In the genomic region with DNA sequence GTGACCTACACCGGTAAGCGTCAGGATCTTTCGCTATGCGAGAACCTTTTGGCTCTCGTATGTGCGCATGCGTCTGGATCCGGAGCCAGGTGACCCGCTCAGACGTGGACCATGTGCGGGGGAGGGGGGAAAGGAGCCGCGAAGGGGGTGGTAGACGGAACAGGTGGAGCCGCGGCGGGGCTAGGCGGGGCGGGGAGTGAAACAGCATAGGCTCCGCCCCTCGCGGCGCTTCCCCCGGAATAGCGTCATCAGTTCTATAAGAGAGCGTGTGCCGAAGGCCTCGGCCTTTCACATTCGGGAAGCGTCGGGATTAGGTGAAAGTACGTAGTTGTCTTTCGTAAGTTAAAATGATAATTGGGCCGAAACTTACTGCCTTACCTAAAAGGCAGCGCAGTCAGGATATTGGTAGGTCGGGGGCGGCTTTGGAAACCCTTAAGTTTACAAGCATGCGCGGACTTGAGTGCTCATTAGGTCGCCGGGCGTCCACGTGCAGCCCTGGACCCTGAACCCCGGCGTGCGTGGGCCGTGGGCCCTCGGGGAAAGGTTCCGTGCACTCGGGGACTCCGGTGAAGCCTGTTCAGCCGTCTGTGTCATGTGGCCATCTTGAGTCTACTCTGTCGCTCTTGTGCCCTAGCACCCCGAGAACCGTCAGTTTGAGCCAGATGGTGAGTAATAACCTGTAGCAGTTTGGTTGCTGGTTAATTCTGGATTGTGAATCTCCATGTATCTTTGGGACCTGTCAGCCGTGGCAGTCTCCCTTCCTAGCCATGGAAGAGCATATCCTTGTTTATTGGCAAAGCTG, we compare ENCODE assay signal across 8 cellular contexts.
DNase-seq lines count a peak whose midpoint lies in the region; ATAC-seq and TF ChIP-seq lines count a peak whose summit lies in the region.

No MANE protein-coding gene starts in this region.

- peak overlapping the region; percentile 93 for H2AFZ ChIP-seq in SK-N-SH (ENCODE audit: low read depth)

- H3K4me3 ChIP-seq in SK-N-SH (ENCODE audit: low read depth in 2 of 2, low read length in 1 of 2) (peak overlapping the region; percentile 79 to 96), thoracic aorta (peak overlapping the region; percentile 85)

- H3K4me1 ChIP-seq in SK-N-SH (ENCODE audit: control insufficient read depth in 1 of 2, insufficient read depth in 2 of 2, low read depth in 1 of 2, low read length in 1 of 2) (peaks cover 10 to 21% of the 10 kb centered on the region in 2 experiments; a peak in 3 of 4 replicates), thoracic aorta (ENCODE audit: control insufficient read depth in 1 of 2, low read depth in 2 of 2) (peaks cover 0 to 23% of the 10 kb centered on the region in 2 donors)

- ATAC-seq in HG02610 (IDR thresholded peaks at IDR 0.05; ENCODE audit: unreplicated experiment) (peak; percentile 82), omental fat pad (ENCODE audit: low FRiP score) (peak; percentile 97), thoracic aorta (ENCODE audit: insufficient number of reproducible peaks, low FRiP score, low read depth) (peak; percentile 96)
- peak; percentile 95 to 96 for ATAC-seq in activated naive CD4-positive, alpha-beta T cell treated with anti-CD3 and anti-CD28 coated beads, Interleukin-2, amount 50 U/mL, for 72 hours

- H3F3A ChIP-seq in SK-N-SH (replicated peaks; ENCODE audit: insufficient read depth) = peaks cover 40% of the 10 kb centered on the region

- CTCF ChIA-PET in GM10248 (lab: Yijun Ruan, JAX) (interaction anchor here (0.6 to 0.8 kb wide), 3 partner anchors 8 to 221 kb away, joined by 3 read pairs; a partner anchor contains a TSS), SK-N-SH (lab: Yijun Ruan, JAX) (interaction anchor here (0.8 to 1.2 kb wide), 3 partner anchors 62 to 74 kb away, joined by 3 to 11 read pairs (median 3); a partner anchor contains a TSS)

- peak overlapping the region; percentile 93 for H3K9ac ChIP-seq in SK-N-SH

- no peaks in the 10 kb centered on the region for H3K9me3 ChIP-seq in SK-N-SH
- no peaks in the 10 kb centered on the region for H3K9me3 ChIP-seq in thoracic aorta

- WGBS in SK-N-SH (ENCODE audit: low lambda C conversion rate) = 1% methylated on average over 31 of the region's 56 CpGs

- TF ChIP-seq CTCF in GM10248 (IDR thresholded peaks at IDR 0.05; ENCODE audit: control extremely low read depth, extremely low read depth, low read depth, missing control alignments) (no peak), SK-N-SH (IDR thresholded peaks at IDR 0.05) (no peak), omental fat pad (IDR thresholded peaks at IDR 0.05) (no peak), thoracic aorta (IDR thresholded peaks at IDR 0.05) (no peak)

- peaks cover 30% of the 10 kb centered on the region for H3K79me2 ChIP-seq in SK-N-SH (ENCODE audit: insufficient read depth)

- H3K27me3 ChIP-seq in SK-N-SH (ENCODE audit: insufficient read depth) (no peaks in the 10 kb centered on the region), thoracic aorta (replicated peaks; ENCODE audit: insufficient read depth) (no peaks in the 10 kb centered on the region)

- H3K9me3 Mint-ChIP-seq in activated naive CD4-positive, alpha-beta T cell treated with anti-CD3 and anti-CD28 coated beads, Interleukin-2, amount 50 U/mL, for 72 hours = no peaks in the 10 kb centered on the region

- POLR2A ChIA-PET in GM10248 (lab: Yijun Ruan, JAX) = no interaction called here
- POLR2A ChIA-PET in SK-N-SH (lab: Yijun Ruan, JAX) = interaction anchor here (1.0 kb wide), 1 partner anchor 74 kb away, joined by 8 read pairs; a partner anchor contains a TSS

- no peak for TF ChIP-seq RAD21 in SK-N-SH (IDR thresholded peaks at IDR 0.05; ENCODE audit: low read length)

- DNase-seq in GM10248 (ENCODE audit: extremely low spot score) = peak; percentile 98
- DNase-seq in NCI-H1092 (lab: John Stamatoyannopoulos, UW) = peak; percentile 95
- peak; percentile 97 for DNase-seq in SK-N-SH
- peak; percentile 95 to 96 for DNase-seq in activated naive CD4-positive, alpha-beta T cell treated with anti-CD3 and anti-CD28 coated beads, Interleukin-2, amount 50 U/mL, for 72 hours (ENCODE audit: low spot score in 2 of 2)
- peak; percentile 97 for DNase-seq in glomerular visceral epithelial cell (ENCODE audit: extremely low spot score)
- DNase-seq in omental fat pad (ENCODE audit: low spot score) = peak; percentile 87
- DNase-seq in thoracic aorta (ENCODE audit: low spot score) = peak; percentile 92

- peaks cover 27% of the 10 kb centered on the region for H4K20me1 ChIP-seq in SK-N-SH (ENCODE audit: insufficient read depth)

- H3K9me2 ChIP-seq in SK-N-SH = no peaks in the 10 kb centered on the region

- H3K36me3 ChIP-seq in SK-N-SH (replicated peaks in 1 of 2; ENCODE audit: control insufficient read depth in 1 of 2, insufficient read depth in 2 of 2, low read length in 1 of 2) = peaks cover 24 to 32% of the 10 kb centered on the region in 2 experiments
- no peaks in the 10 kb centered on the region for H3K36me3 ChIP-seq in thoracic aorta

- TF ChIP-seq EP300 in SK-N-SH (IDR thresholded peaks at IDR 0.05; ENCODE audit: borderline replicate concordance in 1 of 2, low read depth in 1 of 2, low read length in 1 of 2) = peak in 1 of 2 experiments; percentile 40; a peak in 1 of 4 replicates

- H3K36me3 Mint-ChIP-seq in activated naive CD4-positive, alpha-beta T cell treated with anti-CD3 and anti-CD28 coated beads, Interleukin-2, amount 50 U/mL, for 72 hours = peaks cover 34 to 36% of the 10 kb centered on the region in 2 donors

- H3K4me2 ChIP-seq in SK-N-SH = peak overlapping the region; percentile 78

- H3K27ac ChIP-seq in SK-N-SH (ENCODE audit: low read depth in 2 of 2, low read length in 1 of 2) (peak overlapping the region; percentile 74 to 94), thoracic aorta (peak overlapping the region; percentile 84 to 90)

- peak overlapping the region; percentile 99 to 100 for H3K27ac Mint-ChIP-seq in activated naive CD4-positive, alpha-beta T cell treated with anti-CD3 and anti-CD28 coated beads, Interleukin-2, amount 50 U/mL, for 72 hours

TF ChIP-seq in SK-N-SH, 30 proteins besides CTCF, POLR2A, EP300 and RAD21 (continues in another document):
- TF ChIP-seq TEAD4 (IDR thresholded peaks at IDR 0.05; ENCODE audit: borderline replicate concordance, insufficient read depth) (no peak), RFX5 (IDR thresholded peaks at IDR 0.05; ENCODE audit: low read length) (no peak), TCF12 (IDR thresholded peaks at IDR 0.05) (peak; percentile 61; the same call in 1 of the 2 replicates), ELF1 (IDR thresholded peaks at IDR 0.05) (no peak; the same call in 1 of the 2 replicates), RXRA (IDR thresholded peaks at IDR 0.05; ENCODE audit: borderline replicate concordance, low read depth) (no peak), CHD2 (IDR thresholded peaks at IDR 0.05; ENCODE audit: low read length, partially characterized antibody) (peak; percentile 89)
- TF ChIP-seq, protein P1, sequence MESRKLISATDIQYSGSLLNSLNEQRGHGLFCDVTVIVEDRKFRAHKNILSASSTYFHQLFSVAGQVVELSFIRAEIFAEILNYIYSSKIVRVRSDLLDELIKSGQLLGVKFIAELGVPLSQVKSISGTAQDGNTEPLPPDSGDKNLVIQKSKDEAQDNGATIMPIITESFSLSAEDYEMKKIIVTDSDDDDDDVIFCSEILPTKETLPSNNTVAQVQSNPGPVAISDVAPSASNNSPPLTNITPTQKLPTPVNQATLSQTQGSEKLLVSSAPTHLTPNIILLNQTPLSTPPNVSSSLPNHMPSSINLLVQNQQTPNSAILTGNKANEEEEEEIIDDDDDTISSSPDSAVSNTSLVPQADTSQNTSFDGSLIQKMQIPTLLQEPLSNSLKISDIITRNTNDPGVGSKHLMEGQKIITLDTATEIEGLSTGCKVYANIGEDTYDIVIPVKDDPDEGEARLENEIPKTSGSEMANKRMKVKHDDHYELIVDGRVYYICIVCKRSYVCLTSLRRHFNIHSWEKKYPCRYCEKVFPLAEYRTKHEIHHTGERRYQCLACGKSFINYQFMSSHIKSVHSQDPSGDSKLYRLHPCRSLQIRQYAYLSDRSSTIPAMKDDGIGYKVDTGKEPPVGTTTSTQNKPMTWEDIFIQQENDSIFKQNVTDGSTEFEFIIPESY (IDR thresholded peaks at IDR 0.05; ENCODE audit: borderline replicate concordance, low read depth) = 0 out of 2 replicates have a peak, but pooled peaks have one; percentile 8
- TF ChIP-seq, protein P2, sequence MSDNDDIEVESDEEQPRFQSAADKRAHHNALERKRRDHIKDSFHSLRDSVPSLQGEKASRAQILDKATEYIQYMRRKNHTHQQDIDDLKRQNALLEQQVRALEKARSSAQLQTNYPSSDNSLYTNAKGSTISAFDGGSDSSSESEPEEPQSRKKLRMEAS (IDR thresholded peaks at IDR 0.05; ENCODE audit: low read depth) = peak; percentile 75
- TF ChIP-seq, protein P3, sequence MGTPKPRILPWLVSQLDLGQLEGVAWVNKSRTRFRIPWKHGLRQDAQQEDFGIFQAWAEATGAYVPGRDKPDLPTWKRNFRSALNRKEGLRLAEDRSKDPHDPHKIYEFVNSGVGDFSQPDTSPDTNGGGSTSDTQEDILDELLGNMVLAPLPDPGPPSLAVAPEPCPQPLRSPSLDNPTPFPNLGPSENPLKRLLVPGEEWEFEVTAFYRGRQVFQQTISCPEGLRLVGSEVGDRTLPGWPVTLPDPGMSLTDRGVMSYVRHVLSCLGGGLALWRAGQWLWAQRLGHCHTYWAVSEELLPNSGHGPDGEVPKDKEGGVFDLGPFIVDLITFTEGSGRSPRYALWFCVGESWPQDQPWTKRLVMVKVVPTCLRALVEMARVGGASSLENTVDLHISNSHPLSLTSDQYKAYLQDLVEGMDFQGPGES (IDR thresholded peaks at IDR 0.05; ENCODE audit: low read depth, low read length) = no peak

Comparison
In these comparisons a context has a peak if more than half of its experiments do, and no peak if none do; other contexts are left out.
1. Peak in every context shown above with its lines: DNase-seq, ATAC-seq, H3K4me3 ChIP-seq and H3K27ac ChIP-seq.